Comparison of ENCODE assay signal across 8 cellular contexts in genomic region chr7:43729214-43729923, GRCh38. TPM values are rescaled to one million over a fixed set of nuclear protein-coding genes. Genes with fewer than 3 reads are reported as not detected.
DNase-seq lines count a peak whose midpoint lies in the region; ATAC-seq, FAIRE-seq and TF ChIP-seq lines count a peak whose summit lies in the region.

TSS of gene COA1 (minus strand) at chr7:43729523. CDS start at chr7:43648614, 80,909 bp downstream.

- H3K27me3 Mint-ChIP-seq in type B pancreatic cell, result no peaks in the 10 kb centered on the region

- H3K4me3 ChIP-seq in adrenal gland, result peak within 1 kb of the TSS; percentile 88 to 94 (median 90)
- H3K4me3 ChIP-seq in heart right ventricle, result peak within 1 kb of the TSS; percentile 76 to 94 (median 84)

- intact Hi-C loops in adrenal gland (cut with DNase I), result loop anchor here in 1 of 2 donors (10.0 kb wide), 1 partner anchor 105 kb away; no protein-coding TSS in a partner anchor
- intact Hi-C loops in heart right ventricle (cut with DNase I), result loop anchor here in 3 of 10 donors (5.0 to 10.0 kb wide), 5 partner anchors 105 to 795 kb away; partner anchors contain the start of genes MRPL32 (in 1 of the 3), PSMA2 (in 1 of the 3) and STK17A (in 1 of the 3)
- intact Hi-C loops in posterior cingulate gyrus (cut with DNase I), result loop anchor here (2.0 to 10.0 kb wide), 5 partner anchors 29 to 795 kb away; partner anchors contain the start of genes MRPL32, PSMA2 and STK17A

- ATAC-seq in HG02852 (IDR thresholded peaks at IDR 0.05; ENCODE audit: unreplicated experiment) (peak; percentile 85), heart right ventricle (peak; percentile 98 to 99 (median 99))

- peaks cover 28% of the 10 kb centered on the region for H3K4me1 Mint-ChIP-seq in type B pancreatic cell (ENCODE audit: unreplicated experiment)

- TF ChIP-seq POLR2A in GM12892 (IDR thresholded peaks at IDR 0.05; ENCODE audit: low read depth, low read length), result peak; percentile 86
- TF ChIP-seq POLR2A in adrenal gland (IDR thresholded peaks at IDR 0.05), result peak in 1 of 2 donors; percentile 73

- H3K9me3 Mint-ChIP-seq in type B pancreatic cell, result no peaks in the 10 kb centered on the region

- H3K36me3 ChIP-seq in adrenal gland (replicated peaks in 1 of 2), result no peaks in the 10 kb centered on the region
- H3K36me3 ChIP-seq in heart right ventricle, result no peaks in the 10 kb centered on the region

- peak within 1 kb of the TSS; percentile 90 for H3K27ac Mint-ChIP-seq in type B pancreatic cell

- TF ChIP-seq CTCF in adrenal gland (IDR thresholded peaks at IDR 0.05) (peak in 4 of 6 experiments; percentile 13 to 25 (median 19)), heart right ventricle (IDR thresholded peaks at IDR 0.05) (peak in 3 of 9 donors; percentile 14 to 27 (median 20)), type B pancreatic cell (conservative IDR thresholded peaks at IDR 0.05) (peak; percentile 15)

- 0 to 1% (median 1%) methylated on average over 35 to 66 of the region's 66 CpGs for WGBS in adrenal gland, 4 donors
- 0% methylated on average over 66 of the region's 66 CpGs for WGBS in heart right ventricle, 2 donors

- FAIRE-seq in GM12892 (lab: Jason Lieb, UNC), result peak; percentile 98

- peak within 1 kb of the TSS; percentile 93 for H3K4me3 Mint-ChIP-seq in type B pancreatic cell

- no peaks in the 10 kb centered on the region for H3K9me3 ChIP-seq in adrenal gland (replicated peaks in 1 of 3)
- no peaks in the 10 kb centered on the region for H3K9me3 ChIP-seq in heart right ventricle

- DNase-seq in GM12892 (ENCODE audit: insufficient read length) (peak; percentile 56), NCI-H146 (lab: John Stamatoyannopoulos, UW) (peak; percentile 91), T-helper 1 cell (peak; percentile 54 to 89 (median 70)), adrenal gland (peak; percentile 83 to 92 (median 87)), heart right ventricle (peak; percentile 86 to 89), posterior cingulate gyrus (peak; percentile 82 to 98 (median 88)), type B pancreatic cell (ENCODE audit: extremely low spot score, unreplicated experiment) (peak; percentile 84)

- peaks cover 8 to 22% of the 10 kb centered on the region in 2 donors for H3K4me1 ChIP-seq in adrenal gland (replicated peaks in 1 of 2)
- H3K4me1 ChIP-seq in heart right ventricle, result peaks cover 0 to 40% (median 30%) of the 10 kb centered on the region in 9 donors

- H3K27me3 ChIP-seq in adrenal gland (no peaks in the 10 kb centered on the region), heart right ventricle (no peaks in the 10 kb centered on the region)

- peaks cover 12% of the 10 kb centered on the region for H3K36me3 Mint-ChIP-seq in type B pancreatic cell

- peak within 1 kb of the TSS; percentile 29 to 86 (median 79) for H3K27ac ChIP-seq in adrenal gland
- peak within 1 kb of the TSS; percentile 70 to 96 (median 92) for H3K27ac ChIP-seq in heart right ventricle

RNA-seq across cellular contexts. Expression of gene COA1, which starts in this region (rescaled TPM):
- 124 TPM for polyA plus RNA-seq in GM12892 (2012; ENCODE audit: missing spikeins)
- total RNA-seq in adrenal gland (10 to 100 TPM; 19.0 to 53.5 (median 40.2) TPM), heart right ventricle (10 to 100 TPM; 64.5 to 83.1 (median 75.4) TPM), type B pancreatic cell (ENCODE audit: low replicate concordance) (49.8 and 75.3 TPM in 2 replicates)
- polyA plus RNA-seq in adrenal gland (10 to 100 TPM; 24.2 to 52.2 (median 31.1) TPM), heart right ventricle (10 to 100 TPM; 52.1 to 83.3 TPM)

Comparison
In these comparisons a context has a peak if more than half of its experiments do, and no peak if none do; other contexts are left out.
1. Peak in every context shown above with its lines: DNase-seq, ATAC-seq, H3K4me3 ChIP-seq and H3K27ac ChIP-seq.